30 cellular contexts compared by ENCODE assay signal in genomic region chr3:160174621-160175020, GRCh38. TPM values are rescaled to one million over a fixed set of nuclear protein-coding genes. Genes with fewer than 3 reads are reported as not detected.
"Had no signal": no experiment of that assay in that cellular context is flagged by ENCODE, and none has a peak within 500 bp of the region (broad histone marks: within the 10 kb centered on the region; RNA-seq: fewer than 3 reads in every experiment).

No MANE protein-coding gene starts in this region.

- H3K9me3 Mint-ChIP-seq: immature natural killer cell had no signal

- ATAC-seq: left colon; left lung; lower lobe of right lung; naive thymus-derived CD8-positive, alpha-beta T cell; right lobe of liver; stimulated activated naive B cell treated with anti-CD40 and anti-IgM and Interleukin-4, amounts not matched to agents 10 μg/mL and 1 μg/mL and 100 μg/mL, for 72 hours; stimulated activated naive CD8-positive, alpha-beta T cell treated with anti-CD3 and anti-CD28 coated beads, Interleukin-15, Interleukin-2, amounts not matched to agents 100 U/mL and 50 U/mL, for 24 hours; upper lobe of right lung had no signal

- H3K27me3 Mint-ChIP-seq: stimulated activated naive B cell treated with anti-CD40 and anti-IgM and Interleukin-4, amounts not matched to agents 10 μg/mL and 1 μg/mL and 100 μg/mL, for 72 hours had no signal

- H3K4me1 Mint-ChIP-seq: neural progenitor cell; stimulated activated naive B cell treated with anti-CD40 and anti-IgM and Interleukin-4, amounts not matched to agents 10 μg/mL and 1 μg/mL and 100 μg/mL, for 72 hours had no signal

- H3K27ac Mint-ChIP-seq: immature natural killer cell; naive thymus-derived CD8-positive, alpha-beta T cell; nephron; neural progenitor cell; progenitor cell of endocrine pancreas; stimulated activated naive B cell treated with anti-CD40 and anti-IgM and Interleukin-4, amounts not matched to agents 10 μg/mL and 1 μg/mL and 100 μg/mL, for 72 hours had no signal

- H3K36me3 Mint-ChIP-seq: immature natural killer cell; stimulated activated naive B cell treated with anti-CD40 and anti-IgM and Interleukin-4, amounts not matched to agents 10 μg/mL and 1 μg/mL and 100 μg/mL, for 72 hours had no signal

- DNase-seq: hypothalamus; immature natural killer cell; kidney; left colon; left lung; lower lobe of right lung; mammary epithelial cell; mesenchymal stem cell; naive thymus-derived CD8-positive, alpha-beta T cell; occipital lobe; ovary; right lobe of liver; stimulated activated CD4-positive, alpha-beta T cell treated with anti-CD3 and anti-CD28 coated beads, Interleukin-12 subunit alpha, Interleukin-12 subunit beta, amount 100 ng/mL, for 4 hours; stimulated activated CD4-positive, alpha-beta T cell treated with anti-CD3 and anti-CD28 coated beads, Interleukin-15, amount 100 ng/mL, for 24 hours; stimulated activated CD4-positive, alpha-beta T cell treated with anti-CD3 and anti-CD28 coated beads, Interleukin-2, amount 100 ng/mL, for 24 hours; stimulated activated CD4-positive, alpha-beta T cell treated with anti-CD3 and anti-CD28 coated beads, Interleukin-4, amount 100 ng/mL, for 1 hour; stimulated activated naive B cell treated with anti-CD40 and anti-IgM and Interleukin-4, amounts not matched to agents 10 μg/mL and 1 μg/mL and 100 μg/mL, for 72 hours; stimulated activated naive CD8-positive, alpha-beta T cell treated with anti-CD3 and anti-CD28 coated beads, Interleukin-15, Interleukin-2, amounts not matched to agents 100 U/mL and 50 U/mL, for 24 hours; stomach; tibial artery; trophoblast cell; upper lobe of right lung had no signal

- H3K4me3 Mint-ChIP-seq: immature natural killer cell; naive thymus-derived CD8-positive, alpha-beta T cell; nephron; neural progenitor cell; stimulated activated naive B cell treated with anti-CD40 and anti-IgM and Interleukin-4, amounts not matched to agents 10 μg/mL and 1 μg/mL and 100 μg/mL, for 72 hours had no signal

- H3K4me3 ChIP-seq: left lung, lower lobe of right lung, neural progenitor cell, ovary, right atrium auricular region, right lobe of liver, stomach, suprapubic skin, thoracic aorta, tibial artery, upper lobe of right lung had no signal

RNA-seq across cellular contexts. Expression of gene C3orf80, which starts 50.6 kb away (rescaled TPM):
- total RNA-seq: mammary epithelial cell; naive thymus-derived CD8-positive, alpha-beta T cell; renal cortical epithelial cell; skeletal muscle tissue had no signal
